7 cellular contexts compared by ENCODE assay signal in the genomic region with DNA sequence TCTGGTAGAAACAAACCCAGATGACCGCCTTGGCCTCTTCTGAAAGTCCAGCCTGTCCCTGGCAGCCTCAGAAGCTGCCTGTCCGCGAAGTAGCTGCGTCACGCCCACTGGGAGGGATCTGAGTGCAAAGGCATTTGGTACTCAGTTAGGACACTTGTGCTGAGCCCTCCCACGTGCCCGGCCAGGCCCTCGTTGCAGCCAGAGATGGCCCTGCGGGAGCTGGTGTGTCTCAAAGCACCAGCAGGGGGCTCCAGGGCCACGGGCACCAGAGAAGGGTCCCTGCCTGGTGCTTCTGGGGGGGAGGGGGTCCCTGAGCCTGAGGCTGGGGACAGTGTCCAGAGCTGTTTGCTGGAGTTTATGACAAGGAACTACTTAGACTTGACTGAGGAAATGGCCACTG. TPM values are rescaled to one million over a fixed set of nuclear protein-coding genes. Genes with fewer than 3 reads are reported as not detected.
A peak's percentile ranks its signal among the peaks of the same experiment; 100 is the strongest.
DNase-seq lines count a peak whose midpoint lies in the region; ATAC-seq, FAIRE-seq and TF ChIP-seq lines count a peak whose summit lies in the region.
"Had no signal": no experiment of that assay in that cellular context is flagged by ENCODE, and none has a peak within 500 bp of the region (broad histone marks: within the 10 kb centered on the region; RNA-seq: fewer than 3 reads in every experiment).

No MANE protein-coding gene starts in this region.

- CTCF ChIA-PET in H1 (lab: Charles Lee; ENCODE audit: partially characterized antibody): interaction anchor here (0.6 to 7.0 kb wide), 18 partner anchors 12 to 295 kb away, joined by 3 to 83 read pairs (median 4); a partner anchor contains a TSS

- peak; percentile 75 for TF ChIP-seq CTCF in HFFc6 (IDR thresholded peaks at IDR 0.05)
- TF ChIP-seq CTCF in H1 (IDR thresholded peaks at IDR 0.05; ENCODE audit: control extremely low read depth in 1 of 3, insufficient read depth in 1 of 3, low read depth in 1 of 3, low read length in 3 of 3): peak; percentile 52 to 66 (median 60)
- peak; percentile 65 for TF ChIP-seq CTCF in retinal pigment epithelial cell (conservative IDR thresholded peaks at IDR 0.05; ENCODE audit: low read depth, low read length)

- no peak overlapping the region; the same call in 1 of the 2 replicates for H2BK12ac ChIP-seq in H1 (ENCODE audit: low read depth, low read length)

- no peak for ATAC-seq in stimulated activated memory B cell treated with anti-CD40 and anti-IgM and Interleukin-4, amounts not matched to agents 10 μg/mL and 1 μg/mL and 100 μg/mL, for 72 hours

- H3K14ac ChIP-seq in H1 (ENCODE audit: insufficient read length): no peak overlapping the region

- no peak for FAIRE-seq in H1 (lab: Jason Lieb, UNC)
- FAIRE-seq: astrocyte had no signal

- H4K20me1 ChIP-seq in H1 (replicated peaks in 1 of 2; ENCODE audit: control insufficient read depth in 1 of 2, insufficient read depth in 2 of 2, low read length in 2 of 2): peaks cover 6 to 33% of the 10 kb centered on the region in 2 experiments

- no peak overlapping the region for H3K9ac ChIP-seq in H1 (replicated peaks in 1 of 4; ENCODE audit: extremely low read depth in 1 of 4, low read depth in 3 of 4, low read length in 3 of 4)

- H3K27me3 Mint-ChIP-seq in HFFc6 (ENCODE audit: insufficient read depth): peaks cover 8% of the 10 kb centered on the region
- no peaks in the 10 kb centered on the region for H3K27me3 Mint-ChIP-seq in activated T-helper 2 cell treated with anti-CD3 and anti-CD28 coated beads, Interferon-gamma antibody, Interleukin-2, Interleukin-4, amounts not matched to agents 10 μg/mL and 5 μg/mL and 100 μg/mL, durations not matched to agents 14 hours and 24 hours and 36 hours (ENCODE audit: low read depth)
- no peaks in the 10 kb centered on the region for H3K27me3 Mint-ChIP-seq in stimulated activated memory B cell treated with anti-CD40 and anti-IgM and Interleukin-4, amounts not matched to agents 10 μg/mL and 1 μg/mL and 100 μg/mL, for 72 hours

- intact Hi-C loops in activated T-helper 2 cell treated with anti-CD3 and anti-CD28 coated beads, Interferon-gamma antibody, Interleukin-2, Interleukin-4, amounts not matched to agents 10 μg/mL and 5 μg/mL and 100 μg/mL, durations not matched to agents 14 hours and 24 hours and 36 hours (cut with micrococcal nuclease): no loop called here

- H4K91ac ChIP-seq in H1 (replicated peaks; ENCODE audit: insufficient read length, low read length): no peak overlapping the region

- H3K4me1 Mint-ChIP-seq in HFFc6 (ENCODE audit: low read depth): peaks cover 10% of the 10 kb centered on the region
- H3K4me1 Mint-ChIP-seq in activated T-helper 2 cell treated with anti-CD3 and anti-CD28 coated beads, Interferon-gamma antibody, Interleukin-2, Interleukin-4, amounts not matched to agents 10 μg/mL and 5 μg/mL and 100 μg/mL, durations not matched to agents 14 hours and 24 hours and 36 hours (ENCODE audit: low read depth): peaks cover 9% of the 10 kb centered on the region
- peaks cover 53% of the 10 kb centered on the region for H3K4me1 Mint-ChIP-seq in stimulated activated memory B cell treated with anti-CD40 and anti-IgM and Interleukin-4, amounts not matched to agents 10 μg/mL and 1 μg/mL and 100 μg/mL, for 72 hours

- 77% methylated on average over 10 of the region's 10 CpGs; no CpG with 5 or more reads in 1 of the 2 experiments for WGBS in H1 (ENCODE audit: extremely low coverage in 1 of 2, insufficient coverage in 1 of 2, insufficient read length in 1 of 2, insufficient replicate concordance in 2 of 2, low coverage in 1 of 2, low lambda C conversion rate in 2 of 2, missing lambda C conversion rate in 1 of 2), 2 experiments

- H3K79me1 ChIP-seq in H1 (ENCODE audit: low read depth, low read length): peaks cover 5% of the 10 kb centered on the region; the same call in 1 of the 2 replicates

- peaks cover 0 to 6% (median 5%) of the 10 kb centered on the region in 4 experiments; a peak in 6 of 7 replicates for H3K4me1 ChIP-seq in H1 (replicated peaks in 1 of 4; ENCODE audit: control insufficient read depth in 3 of 4, insufficient read depth in 4 of 4, low read length in 3 of 4)

- H2BK120ac ChIP-seq in H1 (replicated peaks; ENCODE audit: low read depth, low read length): no peak overlapping the region

- TF ChIP-seq EP300 in H1 (IDR thresholded peaks at IDR 0.05; ENCODE audit: borderline replicate concordance in 1 of 2, low read depth in 2 of 2, low read length in 2 of 2): no peak

- H2BK15ac ChIP-seq in H1 (ENCODE audit: low read length): no peak overlapping the region

- POLR2A ChIA-PET in H1 (lab: Charles Lee; ENCODE audit: partially characterized antibody): interaction anchor here (0.6 to 3.0 kb wide), 5 partner anchors 9 to 304 kb away, joined by 3 to 10 read pairs (median 9); no protein-coding TSS in a partner anchor

- H3K4ac ChIP-seq in H1 (replicated peaks; ENCODE audit: insufficient read length, low read depth, low read length): no peak overlapping the region

- no peak overlapping the region for H4K5ac ChIP-seq in H1 (ENCODE audit: insufficient read length, low read depth, low read length)

- H2AK5ac ChIP-seq in H1 (ENCODE audit: low read depth, low read length): no peak overlapping the region

- TF ChIP-seq RAD21 in H1 (IDR thresholded peaks at IDR 0.05 in 1 of 2, conservative IDR thresholded peaks at IDR 0.05 in 1 of 2; ENCODE audit: low read depth in 2 of 2, low read length in 2 of 2): peak; percentile 18 to 43; a peak in 2 of 4 replicates

- H4K8ac ChIP-seq in H1 (ENCODE audit: extremely low read depth, insufficient read depth, low read length): no peak overlapping the region; the same call in 1 of the 2 replicates

- H2BK20ac ChIP-seq in H1 (ENCODE audit: low read length): no peak overlapping the region

- H3K79me2 ChIP-seq in H1 (ENCODE audit: control insufficient read depth in 1 of 2, insufficient read depth in 2 of 2, low read length in 2 of 2): peaks cover 0 to 12% of the 10 kb centered on the region in 2 experiments; a peak in 1 of 4 replicates

- H2AFZ ChIP-seq in H1 (ENCODE audit: low read length): no peak overlapping the region

- H3K56ac ChIP-seq in H1 (replicated peaks; ENCODE audit: insufficient read length, low read depth, low read length): no peak overlapping the region

- H3K23me2 ChIP-seq in H1 (ENCODE audit: low read depth, low read length): peaks cover 3% of the 10 kb centered on the region; the same call in 1 of the 2 replicates

- H3K36me3 ChIP-seq in H1 (ENCODE audit: control insufficient read depth in 2 of 4, insufficient read depth in 4 of 4, low read length in 3 of 4): peaks cover 0 to 20% (median 14%) of the 10 kb centered on the region in 4 experiments; a peak in 7 of 8 replicates

- no peak overlapping the region for H3K4me2 ChIP-seq in H1 (ENCODE audit: insufficient read depth in 1 of 2, low read depth in 2 of 2, low read length in 2 of 2)

- no peaks in the 10 kb centered on the region for H3K9me3 Mint-ChIP-seq in HFFc6
- H3K9me3 Mint-ChIP-seq in activated T-helper 2 cell treated with anti-CD3 and anti-CD28 coated beads, Interferon-gamma antibody, Interleukin-2, Interleukin-4, amounts not matched to agents 10 μg/mL and 5 μg/mL and 100 μg/mL, durations not matched to agents 14 hours and 24 hours and 36 hours: no peaks in the 10 kb centered on the region
- H3K9me3 Mint-ChIP-seq in stimulated activated memory B cell treated with anti-CD40 and anti-IgM and Interleukin-4, amounts not matched to agents 10 μg/mL and 1 μg/mL and 100 μg/mL, for 72 hours: no peaks in the 10 kb centered on the region

- no peaks in the 10 kb centered on the region for H3K9me3 ChIP-seq in H1 (ENCODE audit: insufficient read depth in 2 of 2, low read depth in 1 of 2, low read length in 1 of 2)

- H3K4me3 Mint-ChIP-seq in HFFc6: no peak overlapping the region
- no peak overlapping the region for H3K4me3 Mint-ChIP-seq in activated T-helper 2 cell treated with anti-CD3 and anti-CD28 coated beads, Interferon-gamma antibody, Interleukin-2, Interleukin-4, amounts not matched to agents 10 μg/mL and 5 μg/mL and 100 μg/mL, durations not matched to agents 14 hours and 24 hours and 36 hours (ENCODE audit: low read depth)
- no peak overlapping the region for H3K4me3 Mint-ChIP-seq in stimulated activated memory B cell treated with anti-CD40 and anti-IgM and Interleukin-4, amounts not matched to agents 10 μg/mL and 1 μg/mL and 100 μg/mL, for 72 hours

- no peak overlapping the region for H3K18ac ChIP-seq in H1 (ENCODE audit: extremely low read depth, low read length)

- TF ChIP-seq POLR2A in H1 (IDR thresholded peaks at IDR 0.05; ENCODE audit: control extremely low read depth in 1 of 2, low read depth in 2 of 2, low read length in 2 of 2): no peak

- no peak overlapping the region for H2BK5ac ChIP-seq in H1 (ENCODE audit: low read depth, low read length)

- peaks cover 30% of the 10 kb centered on the region for H3K36me3 Mint-ChIP-seq in HFFc6 (ENCODE audit: low read depth)
- peaks cover 38% of the 10 kb centered on the region for H3K36me3 Mint-ChIP-seq in activated T-helper 2 cell treated with anti-CD3 and anti-CD28 coated beads, Interferon-gamma antibody, Interleukin-2, Interleukin-4, amounts not matched to agents 10 μg/mL and 5 μg/mL and 100 μg/mL, durations not matched to agents 14 hours and 24 hours and 36 hours (ENCODE audit: low read depth)
- peaks cover 41% of the 10 kb centered on the region for H3K36me3 Mint-ChIP-seq in stimulated activated memory B cell treated with anti-CD40 and anti-IgM and Interleukin-4, amounts not matched to agents 10 μg/mL and 1 μg/mL and 100 μg/mL, for 72 hours

- H3K27ac Mint-ChIP-seq in HFFc6: no peak overlapping the region
- no peak overlapping the region for H3K27ac Mint-ChIP-seq in activated T-helper 2 cell treated with anti-CD3 and anti-CD28 coated beads, Interferon-gamma antibody, Interleukin-2, Interleukin-4, amounts not matched to agents 10 μg/mL and 5 μg/mL and 100 μg/mL, durations not matched to agents 14 hours and 24 hours and 36 hours
- no peak overlapping the region for H3K27ac Mint-ChIP-seq in stimulated activated memory B cell treated with anti-CD40 and anti-IgM and Interleukin-4, amounts not matched to agents 10 μg/mL and 1 μg/mL and 100 μg/mL, for 72 hours

- H3K4me3 ChIP-seq in H1 (ENCODE audit: extremely low read depth in 1 of 4, insufficient read depth in 2 of 4, low read depth in 3 of 4, low read length in 4 of 4) (no peak overlapping the region), retinal pigment epithelial cell (ENCODE audit: low read length) (no peak overlapping the region)

- DNase-seq in HFFc6: no peak
- peak; percentile 49 to 76 for DNase-seq in H1 (ENCODE audit: low read depth in 1 of 2, low spot score in 2 of 2)
- no peak for DNase-seq in retinal pigment epithelial cell (ENCODE audit: low read depth)
- DNase-seq in activated T-helper 2 cell treated with anti-CD3 and anti-CD28 coated beads, Interferon-gamma antibody, Interleukin-2, Interleukin-4, amounts not matched to agents 10 μg/mL and 5 μg/mL and 100 μg/mL, durations not matched to agents 14 hours and 24 hours and 36 hours (ENCODE audit: low spot score): no peak
- DNase-seq in activated effector memory CD4-positive, alpha-beta T cell treated with Interleukin-2 at 50 U/mL for 16 hours: no peak

- H3K27me3 ChIP-seq in H1 (replicated peaks in 1 of 4; ENCODE audit: control insufficient read depth in 3 of 4, extremely low read depth in 1 of 4, insufficient read depth in 3 of 4, low read length in 3 of 4): no peaks in the 10 kb centered on the region

- H3K27ac ChIP-seq in H1 (ENCODE audit: low read depth, low read length): no peak overlapping the region

- no peak overlapping the region for H3K23ac ChIP-seq in H1 (ENCODE audit: insufficient read length)

RNA-seq across cellular contexts. Expression of a gene that starts 5.8 kb away (rescaled TPM):
- 10 to 100 TPM; 14.4 to 18.0 (median 16.0) TPM for total RNA-seq in HFFc6 (2021; fragmentation: NEBNext Ultra II Directional; extraction: Animal tissue kit (Norgen Biotek cat#: 25700))
- 16.8 and 18.6 TPM in 2 replicates for total RNA-seq in H1 (2021; fragmentation: NEBNext Ultra II Directional; extraction: Animal tissue kit (Norgen Biotek cat#: 25700))
- 25.1 and 34.1 TPM in 2 replicates for polyA plus RNA-seq in H1 (2011; rRNA removed)
- polyA plus RNA-seq in H1 (2011; cell fraction: cytosol; rRNA removed): 30.9 TPM
- 69.8 TPM for polyA plus RNA-seq in H1 (2011; cell fraction: nucleus; rRNA removed)
- polyA plus RNA-seq in H1 (2012, experiment 1 of 2): 12.9 to 24.6 TPM (median 20.6 TPM) in 4 replicates
- 13.2 TPM for polyA plus RNA-seq in H1 (2012, experiment 2 of 2)
- polyA plus RNA-seq in H1 (2013, experiment 1 of 2): 16.6 TPM
- polyA plus RNA-seq in H1 (2013, experiment 2 of 2): 14.1 TPM
- polyA minus RNA-seq in H1 (2011; rRNA and poly(A)+ RNA removed): 6.4 and 7.1 TPM in 2 replicates
- polyA minus RNA-seq in H1 (2011; cell fraction: cytosol; rRNA and poly(A)+ RNA removed): 6.4 TPM
- 9.8 TPM for polyA minus RNA-seq in H1 (2011; cell fraction: nucleus; rRNA and poly(A)+ RNA removed)
- total RNA-seq in activated T-helper 2 cell treated with anti-CD3 and anti-CD28 coated beads, Interferon-gamma antibody, Interleukin-2, Interleukin-4, amounts not matched to agents 10 μg/mL and 5 μg/mL and 100 μg/mL, durations not matched to agents 14 hours and 24 hours and 36 hours: 26.3 and 26.4 TPM in 2 replicates

RNA-seq across cellular contexts. Expression of a gene that starts 20.9 kb away (rescaled TPM):
- total RNA-seq in HFFc6 (2021; fragmentation: NEBNext Ultra II Directional; extraction: Animal tissue kit (Norgen Biotek cat#: 25700)): 10 to 100 TPM; 25.0 to 36.0 (median 27.6) TPM
- 57.5 and 60.0 TPM in 2 replicates for total RNA-seq in H1 (2021; fragmentation: NEBNext Ultra II Directional; extraction: Animal tissue kit (Norgen Biotek cat#: 25700))
- 44.2 and 88.8 TPM in 2 replicates for polyA plus RNA-seq in H1 (2011; rRNA removed)
- polyA plus RNA-seq in H1 (2011; cell fraction: cytosol; rRNA removed): 59.7 TPM
- 170 TPM for polyA plus RNA-seq in H1 (2011; cell fraction: nucleus; rRNA removed)
- 38.3 to 63.0 TPM (median 60.8 TPM) in 4 replicates for polyA plus RNA-seq in H1 (2012, experiment 1 of 2)
- polyA plus RNA-seq in H1 (2012, experiment 2 of 2): 46.4 TPM
- polyA plus RNA-seq in H1 (2013, experiment 1 of 2): 46.6 TPM
- 45.5 TPM for polyA plus RNA-seq in H1 (2013, experiment 2 of 2)
- 17.2 and 19.0 TPM in 2 replicates for polyA minus RNA-seq in H1 (2011; rRNA and poly(A)+ RNA removed)
- polyA minus RNA-seq in H1 (2011; cell fraction: cytosol; rRNA and poly(A)+ RNA removed): 23.3 TPM
- 30.3 TPM for polyA minus RNA-seq in H1 (2011; cell fraction: nucleus; rRNA and poly(A)+ RNA removed)
- total RNA-seq in activated T-helper 2 cell treated with anti-CD3 and anti-CD28 coated beads, Interferon-gamma antibody, Interleukin-2, Interleukin-4, amounts not matched to agents 10 μg/mL and 5 μg/mL and 100 μg/mL, durations not matched to agents 14 hours and 24 hours and 36 hours: 104 and 109 TPM in 2 replicates

RNA-seq across cellular contexts. Expression of a gene that starts 36.1 kb away (rescaled TPM):
- 1 to 10 TPM; 1.2 to 2.3 (median 1.3) TPM for total RNA-seq in HFFc6 (2021; fragmentation: NEBNext Ultra II Directional; extraction: Animal tissue kit (Norgen Biotek cat#: 25700))
- total RNA-seq in H1 (2021; fragmentation: NEBNext Ultra II Directional; extraction: Animal tissue kit (Norgen Biotek cat#: 25700)): 5.0 and 5.4 TPM in 2 replicates
- 3.5 and 6.0 TPM in 2 replicates for polyA plus RNA-seq in H1 (2011; rRNA removed)
- 4.2 TPM for polyA plus RNA-seq in H1 (2011; cell fraction: cytosol; rRNA removed)
- polyA plus RNA-seq in H1 (2011; cell fraction: nucleus; rRNA removed): 8.3 TPM
- 3.9 to 6.9 TPM (median 5.9 TPM) in 4 replicates for polyA plus RNA-seq in H1 (2012, experiment 1 of 2)
- 4.1 TPM for polyA plus RNA-seq in H1 (2012, experiment 2 of 2)
- 4.8 TPM for polyA plus RNA-seq in H1 (2013, experiment 1 of 2)
- 5.1 TPM for polyA plus RNA-seq in H1 (2013, experiment 2 of 2)
- polyA minus RNA-seq in H1 (2011; rRNA and poly(A)+ RNA removed): 0.78 and 0.91 TPM in 2 replicates
- 2.8 TPM for polyA minus RNA-seq in H1 (2011; cell fraction: cytosol; rRNA and poly(A)+ RNA removed)
- polyA minus RNA-seq in H1 (2011; cell fraction: nucleus; rRNA and poly(A)+ RNA removed): 2.8 TPM
- total RNA-seq in activated T-helper 2 cell treated with anti-CD3 and anti-CD28 coated beads, Interferon-gamma antibody, Interleukin-2, Interleukin-4, amounts not matched to agents 10 μg/mL and 5 μg/mL and 100 μg/mL, durations not matched to agents 14 hours and 24 hours and 36 hours: 2.4 and 2.8 TPM in 2 replicates

RNA-seq across cellular contexts. Expression of a gene that starts 38.2 kb away (rescaled TPM):
- 10 to 100 TPM; 20.1 to 26.8 (median 21.7) TPM for total RNA-seq in HFFc6 (2021; fragmentation: NEBNext Ultra II Directional; extraction: Animal tissue kit (Norgen Biotek cat#: 25700))
- 23.5 and 24.7 TPM in 2 replicates for total RNA-seq in H1 (2021; fragmentation: NEBNext Ultra II Directional; extraction: Animal tissue kit (Norgen Biotek cat#: 25700))
- 24.2 and 33.6 TPM in 2 replicates for polyA plus RNA-seq in H1 (2011; rRNA removed)
- polyA plus RNA-seq in H1 (2011; cell fraction: cytosol; rRNA removed): 23.5 TPM
- 176 TPM for polyA plus RNA-seq in H1 (2011; cell fraction: nucleus; rRNA removed)
- polyA plus RNA-seq in H1 (2012, experiment 1 of 2): 18.5 to 28.4 TPM (median 26.1 TPM) in 4 replicates
- 17.2 TPM for polyA plus RNA-seq in H1 (2012, experiment 2 of 2)
- polyA plus RNA-seq in H1 (2013, experiment 1 of 2): 14.6 TPM
- polyA plus RNA-seq in H1 (2013, experiment 2 of 2): 13.0 TPM
- 14.8 and 14.9 TPM in 2 replicates for polyA minus RNA-seq in H1 (2011; rRNA and poly(A)+ RNA removed)
- polyA minus RNA-seq in H1 (2011; cell fraction: cytosol; rRNA and poly(A)+ RNA removed): 13.8 TPM
- 34.9 TPM for polyA minus RNA-seq in H1 (2011; cell fraction: nucleus; rRNA and poly(A)+ RNA removed)
- 48.8 and 49.6 TPM in 2 replicates for total RNA-seq in activated T-helper 2 cell treated with anti-CD3 and anti-CD28 coated beads, Interferon-gamma antibody, Interleukin-2, Interleukin-4, amounts not matched to agents 10 μg/mL and 5 μg/mL and 100 μg/mL, durations not matched to agents 14 hours and 24 hours and 36 hours

RNA-seq across cellular contexts. Expression of a gene that starts 44.5 kb away (rescaled TPM):
- 10 to 100 TPM; 24.2 to 30.9 (median 28.9) TPM for total RNA-seq in HFFc6 (2021; fragmentation: NEBNext Ultra II Directional; extraction: Animal tissue kit (Norgen Biotek cat#: 25700))
- total RNA-seq in H1 (2021; fragmentation: NEBNext Ultra II Directional; extraction: Animal tissue kit (Norgen Biotek cat#: 25700)): 21.2 and 26.4 TPM in 2 replicates
- 11.2 and 18.8 TPM in 2 replicates for polyA plus RNA-seq in H1 (2011; rRNA removed)
- 11.2 TPM for polyA plus RNA-seq in H1 (2011; cell fraction: cytosol; rRNA removed)
- 131 TPM for polyA plus RNA-seq in H1 (2011; cell fraction: nucleus; rRNA removed)
- 13.3 to 28.3 TPM (median 25.5 TPM) in 4 replicates for polyA plus RNA-seq in H1 (2012, experiment 1 of 2)
- 14.3 TPM for polyA plus RNA-seq in H1 (2012, experiment 2 of 2)
- polyA plus RNA-seq in H1 (2013, experiment 1 of 2): 11.9 TPM
- polyA plus RNA-seq in H1 (2013, experiment 2 of 2): 11.8 TPM
- 6.1 and 7.2 TPM in 2 replicates for polyA minus RNA-seq in H1 (2011; rRNA and poly(A)+ RNA removed)
- polyA minus RNA-seq in H1 (2011; cell fraction: cytosol; rRNA and poly(A)+ RNA removed): 11.4 TPM
- 34.8 TPM for polyA minus RNA-seq in H1 (2011; cell fraction: nucleus; rRNA and poly(A)+ RNA removed)
- total RNA-seq in activated T-helper 2 cell treated with anti-CD3 and anti-CD28 coated beads, Interferon-gamma antibody, Interleukin-2, Interleukin-4, amounts not matched to agents 10 μg/mL and 5 μg/mL and 100 μg/mL, durations not matched to agents 14 hours and 24 hours and 36 hours: 60.0 and 62.9 TPM in 2 replicates

Comparison
In these comparisons a context has a peak if more than half of its experiments do, and no peak if none do; other contexts are left out.
1. DNase-seq: peak in H1 (2 of 2); none in HFFc6 (single experiment), retinal pigment epithelial cell (single experiment), activated T-helper 2 cell treated with anti-CD3 and anti-CD28 coated beads, Interferon-gamma antibody, Interleukin-2, Interleukin-4, amounts not matched to agents 10 μg/mL and 5 μg/mL and 100 μg/mL, durations not matched to agents 14 hours and 24 hours and 36 hours (single experiment) and activated effector memory CD4-positive, alpha-beta T cell treated with Interleukin-2 at 50 U/mL for 16 hours (single experiment).
2. Peak in every context shown above with its lines, with median percentiles within 50 percentile points of each other: CTCF ChIP-seq.